9 cellular contexts compared by ENCODE assay signal in genomic region chr13:74657765-74658164, GRCh38.
"Had no signal": no experiment of that assay in that cellular context is flagged by ENCODE, and none has a peak within 500 bp of the region (broad histone marks: within the 10 kb centered on the region; RNA-seq: fewer than 3 reads in every experiment).

No MANE protein-coding gene starts in this region.

- H3K4me3 ChIP-seq: GM23248, GM23338, HAP-1 had no signal

- H3K4me1 ChIP-seq: HAP-1 had no signal

- H3K9me3 ChIP-seq: HAP-1 had no signal

- H3K4me2 ChIP-seq: GM23338 had no signal

- H2AFZ ChIP-seq: GM23248, GM23338 had no signal

- DNase-seq: GM23248, GOT3, H7, H9, HCEC 1CT, HFFc6 had no signal

- H3K27ac ChIP-seq: GM23248 had no signal

- H3K9ac ChIP-seq: GM23248 had no signal

- ATAC-seq: GM23338, HCT116 had no signal

- H3K36me3 ChIP-seq: HAP-1 had no signal
